In genomic region chr15:72155021-72155621, GRCh38 we compare ENCODE assay signal across 8 cellular contexts. TPM values are rescaled to one million over a fixed set of nuclear protein-coding genes. Genes with fewer than 3 reads are reported as not detected.
DNase-seq lines count a peak whose midpoint lies in the region; ATAC-seq and TF ChIP-seq lines count a peak whose summit lies in the region.

No MANE protein-coding gene starts in this region.

- H3K27ac ChIP-seq in caudate nucleus (ENCODE audit: low read depth, low read length) (peak overlapping the region; percentile 78), right lobe of liver (no peak overlapping the region), tibial artery (peak overlapping the region; percentile 49 to 63)

- H3K36me3 ChIP-seq in right lobe of liver (no peaks in the 10 kb centered on the region), tibial artery (no peaks in the 10 kb centered on the region)

- intact Hi-C loops in right lobe of liver (cut with DNase I) (loop anchor here in 1 of 2 donors (10.0 kb wide), 1 partner anchor 410 kb away; no protein-coding TSS in a partner anchor), tibial artery (cut with DNase I; ENCODE audit: low total_unique reads) (loop anchor here (10.0 kb wide), 2 partner anchors 350 to 410 kb away; no protein-coding TSS in a partner anchor)

- ATAC-seq in right lobe of liver: peak; percentile 58 to 71 (median 63)

- no peak for TF ChIP-seq POLR2A in right lobe of liver (IDR thresholded peaks at IDR 0.05)

- H3K4me3 ChIP-seq in right lobe of liver: peak overlapping the region; percentile 24 to 60 (median 46)
- H3K4me3 ChIP-seq in tibial artery: peak overlapping the region; percentile 49 to 54

- DNase-seq in DMS 273 (lab: John Stamatoyannopoulos, UW; ENCODE audit: unreplicated experiment) (peak; percentile 74), NCI-H2196 (lab: John Stamatoyannopoulos, UW; ENCODE audit: unreplicated experiment) (peak; percentile 69), caudate nucleus (lab: John Stamatoyannopoulos, UW) (peak in 37 of 61 donors; percentile 10 to 81 (median 38)), right lobe of liver (peak; percentile 71 to 76 (median 74)), tibial artery (peak; percentile 74 to 84), GM19238 (ENCODE audit: insufficient read length, low spot score) (no peak), NCI-H2081 treated with DMSO at 0.1 percent for 48 hours (lab: John Stamatoyannopoulos, UW) (no peak), GM20000 (ENCODE audit: low spot score) (no peak)

- TF ChIP-seq CTCF in right lobe of liver (IDR thresholded peaks at IDR 0.05) (no peak), tibial artery (IDR thresholded peaks at IDR 0.05) (no peak), GM20000 (IDR thresholded peaks at IDR 0.05; ENCODE audit: extremely low read depth, missing control alignments) (no peak)

- no peaks in the 10 kb centered on the region for H3K27me3 ChIP-seq in right lobe of liver
- no peaks in the 10 kb centered on the region for H3K27me3 ChIP-seq in tibial artery

- WGBS in right lobe of liver (ENCODE audit: insufficient coverage, low coverage, low lambda C conversion rate, missing lambda C conversion rate): 36% methylated on average over 6 of the region's 14 CpGs

- H3K4me1 ChIP-seq in right lobe of liver (peaks cover 0 to 8% (median 0%) of the 10 kb centered on the region in 4 donors), tibial artery (peaks cover 0 to 12% (median 3%) of the 10 kb centered on the region in 4 donors)

- H3K9me3 ChIP-seq in right lobe of liver: no peaks in the 10 kb centered on the region
- no peaks in the 10 kb centered on the region for H3K9me3 ChIP-seq in tibial artery

RNA-seq across cellular contexts. Expression of gene SENP8, which starts 36.9 kb away (rescaled TPM):
- total RNA-seq in right lobe of liver: 1 to 10 TPM in 3 of 6 experiments, under 1 TPM in 3; 0.61 to 2.6 (median 1.0) TPM

RNA-seq across cellular contexts. Expression of gene MYO9A, which starts 37.2 kb away (rescaled TPM):
- total RNA-seq in right lobe of liver: 10 to 100 TPM in 2 of 6 experiments, 1 to 10 TPM in 4; 5.6 to 10.4 (median 8.5) TPM

RNA-seq across cellular contexts. Expression of gene GRAMD2A, which starts 42.5 kb away (rescaled TPM):
- not detected for total RNA-seq in right lobe of liver

Comparison
In these comparisons a context has a peak if more than half of its experiments do, and no peak if none do; other contexts are left out.
1. DNase-seq: peak in DMS 273 (single experiment), NCI-H2196 (single experiment), caudate nucleus (37 of 61), right lobe of liver (3 of 3) and tibial artery (2 of 2); none in GM19238 (single experiment), NCI-H2081 treated with DMSO at 0.1 percent for 48 hours (single experiment) and GM20000 (single experiment).
2. H3K27ac ChIP-seq: peak in caudate nucleus (single experiment) and tibial artery (2 of 2); none in right lobe of liver (0 of 3).